ENCODE assay signal across 11 cellular contexts in the genomic region with DNA sequence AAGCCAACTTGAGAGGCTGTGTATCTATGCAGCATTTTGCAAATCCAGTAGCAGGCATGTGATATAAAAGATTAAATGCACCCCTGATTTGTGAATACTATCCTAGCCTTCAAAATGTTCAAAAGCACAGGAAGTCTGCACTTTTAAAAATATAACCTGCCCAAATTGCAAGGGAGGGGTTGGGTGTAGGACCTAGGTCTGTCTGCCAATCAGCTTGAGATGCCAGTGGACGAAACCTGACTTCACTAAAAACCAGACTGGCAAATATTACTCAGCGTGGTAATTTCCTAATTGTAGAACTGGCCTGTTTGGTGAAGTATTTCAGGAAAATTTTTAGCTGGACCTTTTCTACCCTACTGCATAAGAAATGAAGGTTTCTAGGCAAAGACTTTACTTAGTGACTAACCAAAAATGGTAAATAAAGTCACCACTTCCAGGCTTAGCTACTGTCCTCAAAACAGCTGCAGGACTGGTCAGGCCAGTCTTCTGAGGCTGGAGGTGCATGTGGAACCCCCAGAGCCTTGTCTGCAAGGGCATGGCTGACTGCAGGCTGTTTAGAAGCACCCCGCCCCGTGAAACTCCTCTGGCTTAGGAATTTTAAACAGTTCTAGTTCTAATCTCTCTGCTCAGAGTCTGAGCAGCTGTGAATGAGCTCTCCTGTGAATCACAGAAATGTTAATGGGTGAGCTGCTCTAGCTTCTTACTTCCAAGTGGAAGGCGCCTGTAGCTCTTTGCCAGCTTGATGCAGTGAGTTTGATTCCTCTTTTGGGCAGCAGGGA.
A peak's percentile ranks its signal among the peaks of the same experiment; 100 is the strongest.
DNase-seq lines count a peak whose midpoint lies in the region; ATAC-seq lines count a peak whose summit lies in the region.
"Had no signal": no experiment of that assay in that cellular context is flagged by ENCODE, and none has a peak within 500 bp of the region (broad histone marks: within the 10 kb centered on the region; RNA-seq: fewer than 3 reads in every experiment).

No MANE protein-coding gene starts in this region.

- no peaks in the 10 kb centered on the region for H3K27me3 Mint-ChIP-seq in CD4-positive, CD25-positive, alpha-beta regulatory T cell
- H3K27me3 Mint-ChIP-seq in activated naive CD8-positive, alpha-beta T cell treated with anti-CD3 and anti-CD28 coated beads, Interleukin-2, amount 50 U/mL, for 24 hours = peaks cover 14% of the 10 kb centered on the region

- peak in 1 of 3 donors; percentile 44 for DNase-seq in CD4-positive, CD25-positive, alpha-beta regulatory T cell
- DNase-seq in activated naive CD8-positive, alpha-beta T cell treated with anti-CD3 and anti-CD28 coated beads, Interleukin-2, amount 50 U/mL, for 24 hours = no peak
- DNase-seq in Ammon's horn (ENCODE audit: low spot score) (no peak), NCI-H1436 (lab: John Stamatoyannopoulos, UW) (no peak), GM19238 (ENCODE audit: insufficient read length, low spot score) (no peak)
- DNase-seq: left cardiac atrium, small intestine had no signal

- no peaks in the 10 kb centered on the region for H3K9me3 ChIP-seq in CD4-positive, CD25-positive, alpha-beta regulatory T cell (ENCODE audit: control insufficient read depth in 2 of 2, low read length in 2 of 2)

- peaks cover 20% of the 10 kb centered on the region for H3K4me1 ChIP-seq in CD4-positive, CD25-positive, alpha-beta regulatory T cell (ENCODE audit: control insufficient read depth, insufficient read depth, low read length, poor library complexity, severe bottlenecking)

- peak overlapping the region in 1 of 4 donors; percentile 79 for H3K4me3 Mint-ChIP-seq in CD4-positive, CD25-positive, alpha-beta regulatory T cell
- no peak overlapping the region for H3K4me3 Mint-ChIP-seq in activated naive CD8-positive, alpha-beta T cell treated with anti-CD3 and anti-CD28 coated beads, Interleukin-2, amount 50 U/mL, for 24 hours

- no peak for ATAC-seq in CD4-positive, CD25-positive, alpha-beta regulatory T cell (ENCODE audit: low read depth in 2 of 2)
- peak; percentile 42 for ATAC-seq in GM19043 (IDR thresholded peaks at IDR 0.05; ENCODE audit: low read depth, unreplicated experiment)
- peak; percentile 51 for ATAC-seq in HG02981 (IDR thresholded peaks at IDR 0.05; ENCODE audit: unreplicated experiment)
- peak; percentile 27 for ATAC-seq in activated naive CD8-positive, alpha-beta T cell treated with anti-CD3 and anti-CD28 coated beads, Interleukin-2, amount 50 U/mL, for 24 hours
- ATAC-seq in GM19023 (IDR thresholded peaks at IDR 0.05; ENCODE audit: unreplicated experiment) = no peak

- no peaks in the 10 kb centered on the region for H3K27me3 ChIP-seq in CD4-positive, CD25-positive, alpha-beta regulatory T cell (ENCODE audit: control insufficient read depth, insufficient read depth, low read length)

- H3K4me3 ChIP-seq in CD4-positive, CD25-positive, alpha-beta regulatory T cell (ENCODE audit: low read depth, low read length) = peak overlapping the region; percentile 45

- H3K36me3 Mint-ChIP-seq in CD4-positive, CD25-positive, alpha-beta regulatory T cell = peaks cover 5% of the 10 kb centered on the region
- no peaks in the 10 kb centered on the region for H3K36me3 Mint-ChIP-seq in activated naive CD8-positive, alpha-beta T cell treated with anti-CD3 and anti-CD28 coated beads, Interleukin-2, amount 50 U/mL, for 24 hours (ENCODE audit: low read depth)

- H3K27ac Mint-ChIP-seq in CD4-positive, CD25-positive, alpha-beta regulatory T cell = peak overlapping the region; percentile 16 to 45 (median 28)
- peak overlapping the region; percentile 40 for H3K27ac Mint-ChIP-seq in activated naive CD8-positive, alpha-beta T cell treated with anti-CD3 and anti-CD28 coated beads, Interleukin-2, amount 50 U/mL, for 24 hours

- H3K4me1 Mint-ChIP-seq in CD4-positive, CD25-positive, alpha-beta regulatory T cell = peaks cover 6 to 32% (median 19%) of the 10 kb centered on the region in 4 donors
- H3K4me1 Mint-ChIP-seq in activated naive CD8-positive, alpha-beta T cell treated with anti-CD3 and anti-CD28 coated beads, Interleukin-2, amount 50 U/mL, for 24 hours = peaks cover 40% of the 10 kb centered on the region

- no peaks in the 10 kb centered on the region for H3K36me3 ChIP-seq in CD4-positive, CD25-positive, alpha-beta regulatory T cell (ENCODE audit: control insufficient read depth, insufficient read depth, low read length)

- H3K27ac ChIP-seq in CD4-positive, CD25-positive, alpha-beta regulatory T cell (ENCODE audit: insufficient read depth, low read length, poor library complexity, severe bottlenecking) = no peak overlapping the region
- H3K27ac ChIP-seq: C4-2B had no signal

- H3K9me3 Mint-ChIP-seq in CD4-positive, CD25-positive, alpha-beta regulatory T cell = no peaks in the 10 kb centered on the region
- no peaks in the 10 kb centered on the region for H3K9me3 Mint-ChIP-seq in activated naive CD8-positive, alpha-beta T cell treated with anti-CD3 and anti-CD28 coated beads, Interleukin-2, amount 50 U/mL, for 24 hours

Comparison
In these comparisons a context has a peak if more than half of its experiments do, and no peak if none do; other contexts are left out.
1. ATAC-seq: peak in GM19043 (single experiment), HG02981 (single experiment) and activated naive CD8-positive, alpha-beta T cell treated with anti-CD3 and anti-CD28 coated beads, Interleukin-2, amount 50 U/mL, for 24 hours (single experiment); none in CD4-positive, CD25-positive, alpha-beta regulatory T cell (0 of 2) and GM19023 (single experiment).